In genomic region chr6:41734666-41735426, GRCh38 we compare ENCODE assay signal across 8 cellular contexts. TPM values are rescaled to one million over a fixed set of nuclear protein-coding genes. Genes with fewer than 3 reads are reported as not detected.
DNase-seq lines count a peak whose midpoint lies in the region; ATAC-seq and TF ChIP-seq lines count a peak whose summit lies in the region.

No MANE protein-coding gene starts in this region.

- DNase-seq in SHP77 (lab: John Stamatoyannopoulos, UW): peak; percentile 32 to 47
- no peak for DNase-seq in SHP77 treated with DMSO at 0.1 percent for 48 hours (lab: John Stamatoyannopoulos, UW)
- DNase-seq in NCI-H446 treated with DMSO at 0.1 percent for 48 hours (lab: John Stamatoyannopoulos, UW): peak; percentile 45
- DNase-seq in activated CD4-positive, alpha-beta T cell treated with anti-CD3 and anti-CD28 coated beads, Interleukin-2, amount 50 U/mL, for 1 hour: peak; percentile 64
- DNase-seq in left lung: peak; percentile 86 to 96
- DNase-seq in stimulated activated CD4-positive, alpha-beta T cell treated with anti-CD3 and anti-CD28 coated beads, Interleukin-2, amount 100 ng/mL, for 24 hours: peak; percentile 70 to 73

- intact Hi-C loops in dendritic cell treated with granulocyte-macrophage colony-stimulating factor and Interleukin-4, amounts not matched to agents 40 ng/mL and 50 ng/mL, for 4 days (cut with micrococcal nuclease): loop anchor here (1.0 to 5.0 kb wide), 4 partner anchors 12 to 52 kb away; partner anchors contain the start of genes FRS3 and TOMM6
- intact Hi-C loops in left lung (cut with DNase I): no loop called here

- no peaks in the 10 kb centered on the region for H3K9me3 Mint-ChIP-seq in dendritic cell treated with granulocyte-macrophage colony-stimulating factor and Interleukin-4, amounts not matched to agents 40 ng/mL and 50 ng/mL, for 4 days

- H3K27me3 Mint-ChIP-seq in dendritic cell treated with granulocyte-macrophage colony-stimulating factor and Interleukin-4, amounts not matched to agents 40 ng/mL and 50 ng/mL, for 4 days: no peaks in the 10 kb centered on the region

- no peaks in the 10 kb centered on the region for H3K27me3 ChIP-seq in left lung

- peak overlapping the region; percentile 83 for H3K4me3 Mint-ChIP-seq in dendritic cell treated with granulocyte-macrophage colony-stimulating factor and Interleukin-4, amounts not matched to agents 40 ng/mL and 50 ng/mL, for 4 days

- TF ChIP-seq CTCF in left lung (IDR thresholded peaks at IDR 0.05): no peak

- no peaks in the 10 kb centered on the region for H3K9me3 ChIP-seq in left lung

- H3K4me1 ChIP-seq in left lung: peaks cover 12 to 48% of the 10 kb centered on the region in 2 donors

- peak overlapping the region; percentile 97 to 98 for H3K27ac ChIP-seq in left lung

- H3K36me3 ChIP-seq in left lung: peaks cover 0 to 5% of the 10 kb centered on the region in 2 donors

- H3K36me3 Mint-ChIP-seq in dendritic cell treated with granulocyte-macrophage colony-stimulating factor and Interleukin-4, amounts not matched to agents 40 ng/mL and 50 ng/mL, for 4 days (ENCODE audit: low read depth): peaks cover 11% of the 10 kb centered on the region

- H3K27ac Mint-ChIP-seq in dendritic cell treated with granulocyte-macrophage colony-stimulating factor and Interleukin-4, amounts not matched to agents 40 ng/mL and 50 ng/mL, for 4 days: peak overlapping the region; percentile 85

- H3K4me3 ChIP-seq in left lung: peak overlapping the region; percentile 78 to 89

- H3K4me1 Mint-ChIP-seq in dendritic cell treated with granulocyte-macrophage colony-stimulating factor and Interleukin-4, amounts not matched to agents 40 ng/mL and 50 ng/mL, for 4 days (ENCODE audit: low read depth): peaks cover 51% of the 10 kb centered on the region

- ATAC-seq in HG02981 (IDR thresholded peaks at IDR 0.05; ENCODE audit: unreplicated experiment) (peak; percentile 13), left lung (peak; percentile 83)

RNA-seq across cellular contexts. Expression of gene TFEB, which starts 0.6 kb away (rescaled TPM):
- 10 to 100 TPM; 22.0 to 37.0 TPM for total RNA-seq in left lung

RNA-seq across cellular contexts. Expression of gene PGC, which starts 12.4 kb away (rescaled TPM):
- 100 to 1,000 TPM; 175 to 266 TPM for total RNA-seq in left lung

RNA-seq across cellular contexts. Expression of gene FRS3, which starts 44.9 kb away (rescaled TPM):
- 1 to 10 TPM; 5.3 to 5.7 TPM for total RNA-seq in left lung

RNA-seq across cellular contexts. Expression of gene PRICKLE4, which starts 45.7 kb away (rescaled TPM):
- total RNA-seq in left lung: 10 to 100 TPM in 1 of 2 donors, 1 to 10 TPM in 1; 7.9 to 13.1 TPM

RNA-seq across cellular contexts. Expression of gene TOMM6, which starts 52.6 kb away (rescaled TPM):
- 100 to 1,000 TPM; 169 to 176 TPM for total RNA-seq in left lung
